In genomic region chr2:142722569-142722968, GRCh38 we compare ENCODE assay signal across 30 cellular contexts.
DNase-seq lines count a peak whose midpoint lies in the region; ATAC-seq, FAIRE-seq and TF ChIP-seq lines count a peak whose summit lies in the region.
"Had no signal": no experiment of that assay in that cellular context is flagged by ENCODE, and none has a peak within 500 bp of the region (broad histone marks: within the 10 kb centered on the region; RNA-seq: fewer than 3 reads in every experiment).

No MANE protein-coding gene starts in this region.

- no peak for TF ChIP-seq POLR2A in IMR-90 (IDR thresholded peaks at IDR 0.05; ENCODE audit: low read depth, low read length)

- no peak overlapping the region for H2BK20ac ChIP-seq in IMR-90 (ENCODE audit: low read depth, low read length)

- no peak overlapping the region for H3K14ac ChIP-seq in IMR-90 (replicated peaks; ENCODE audit: low read depth, low read length)

- no peak overlapping the region for H3K4me2 ChIP-seq in IMR-90 (ENCODE audit: low read depth, low read length)
- H3K4me2 ChIP-seq: BLaER1, hepatocyte had no signal

- no peak overlapping the region for H2AFZ ChIP-seq in IMR-90 (replicated peaks; ENCODE audit: low read length, poor library complexity)
- H2AFZ ChIP-seq: hepatocyte had no signal

- FAIRE-seq in endometrium (lab: Jason Lieb, UNC): peak; percentile 92

- no peak overlapping the region for H2AK5ac ChIP-seq in IMR-90 (ENCODE audit: low read depth, low read length)

- dilution Hi-C loops in IMR-90 (cut with HindIII; ENCODE audit: low sequenced_read_pairs, unreplicated experiment): no loop called here

- POLR2A ChIA-PET in IMR-90 (lab: Charles Lee; ENCODE audit: unreplicated experiment): no interaction called here

- no peak overlapping the region for H3K4me3 ChIP-seq in IMR-90 (ENCODE audit: insufficient read depth, low read depth, low read length)
- H3K4me3 ChIP-seq: BLaER1, cardiac muscle cell, coronary artery, gastroesophageal sphincter, HAP-1, hepatocyte, lower lobe of right lung, upper lobe of right lung had no signal

- intact Hi-C loops in IMR-90 (cut with micrococcal nuclease): loop anchor here (5.0 kb wide), 1 partner anchor 140 kb away; no protein-coding TSS in a partner anchor

- H3K9me1 ChIP-seq in IMR-90 (ENCODE audit: insufficient read depth, low read length): peaks cover 3% of the 10 kb centered on the region; the same call in 1 of the 2 replicates

- no peak overlapping the region for H4K91ac ChIP-seq in IMR-90 (ENCODE audit: insufficient read depth, low read depth, low read length)

- ATAC-seq in IMR-90 (ENCODE audit: low read depth) (peak; percentile 93), HG02763 (IDR thresholded peaks at IDR 0.05; ENCODE audit: unreplicated experiment) (no peak), GM21515 (IDR thresholded peaks at IDR 0.05; ENCODE audit: unreplicated experiment) (no peak)
- ATAC-seq: gastroesophageal sphincter, lower lobe of right lung, upper lobe of right lung had no signal

- peaks cover 5% of the 10 kb centered on the region for H3K4me1 ChIP-seq in IMR-90 (ENCODE audit: control insufficient read depth, insufficient read depth, low read length)
- H3K4me1 ChIP-seq: BLaER1, gastroesophageal sphincter, HAP-1, lower lobe of right lung, upper lobe of right lung had no signal

- no peak overlapping the region for H2AK9ac ChIP-seq in IMR-90 (replicated peaks; ENCODE audit: low read depth, low read length, poor library complexity)

- no peaks in the 10 kb centered on the region for H4K20me1 ChIP-seq in IMR-90 (ENCODE audit: insufficient read depth, low read length)
- H4K20me1 ChIP-seq: BLaER1 had no signal

- no peaks in the 10 kb centered on the region for H3K79me1 ChIP-seq in IMR-90 (ENCODE audit: low read depth in 1 of 2, low read length in 2 of 2)

- H3K56ac ChIP-seq in IMR-90 (ENCODE audit: extremely low read depth, insufficient read depth, low read length): no peak overlapping the region

- H2BK5ac ChIP-seq in IMR-90 (ENCODE audit: low read depth, low read length, poor library complexity, severe bottlenecking): peak overlapping the region; percentile 82

- no peak overlapping the region for H4K8ac ChIP-seq in IMR-90 (ENCODE audit: low read depth in 2 of 2, low read length in 2 of 2)

- no peak for TF ChIP-seq RAD21 in IMR-90 (IDR thresholded peaks at IDR 0.05; ENCODE audit: low read length)

- H3K27me3 ChIP-seq in IMR-90 (ENCODE audit: control insufficient read depth, insufficient read depth, low read length): no peaks in the 10 kb centered on the region
- H3K27me3 ChIP-seq: BLaER1, cardiac muscle cell, gastroesophageal sphincter, hepatocyte, upper lobe of right lung had no signal

- H4K5ac ChIP-seq in IMR-90 (ENCODE audit: low read depth, low read length): no peak overlapping the region

- no peak overlapping the region for H2BK15ac ChIP-seq in IMR-90 (ENCODE audit: low read depth, low read length)

- H2BK120ac ChIP-seq in IMR-90 (ENCODE audit: low read depth, low read length): no peak overlapping the region

- H3K4ac ChIP-seq in IMR-90 (ENCODE audit: low read depth, low read length): no peak overlapping the region

- BruUV-seq in IMR-90 (replicated peaks; lab: Mats Ljungman, UMichigan): no TSS peak

- H3K23ac ChIP-seq in IMR-90 (ENCODE audit: low read depth, low read length): no peak overlapping the region

- DNase-seq in AG08395 (ENCODE audit: low spot score) (peak; percentile 10), IMR-90 (peak; percentile 86), iris pigment epithelial cell (ENCODE audit: low read depth) (peak; percentile 88), NCI-H524 treated with DMSO at 0.1 percent for 48 hours (lab: John Stamatoyannopoulos, UW) (no peak), NCI-H1694 (lab: John Stamatoyannopoulos, UW) (no peak)
- DNase-seq: activated CD4-positive, alpha-beta memory T cell treated with anti-CD3 and anti-CD28 coated beads, Interleukin-2, amount 10 ng/mL, durations not matched to agents 7 days and 5 days; activated CD4-positive, alpha-beta T cell treated with anti-CD3 and anti-CD28 coated beads for 1 hour; activated CD8-positive, alpha-beta memory T cell treated with anti-CD3 and anti-CD28 coated beads, Interleukin-2, amount 50 U/mL, for 4 hours; activated naive CD4-positive, alpha-beta T cell treated with anti-CD3 and anti-CD28 coated beads, Interleukin-2, amount 50 U/mL, for 16 hours; amygdala; DMS153; effector CD8-positive, alpha-beta T cell; lower lobe of right lung; NCI-H1092; NCI-H187; NCI-H446 treated with DMSO at 0.1 percent for 48 hours; retina; SIG-M5; stimulated activated naive B cell treated with anti-CD40 and anti-IgM and Interleukin-4, amounts not matched to agents 10 μg/mL and 1 μg/mL and 100 μg/mL, for 72 hours; upper lobe of right lung had no signal

- no peak overlapping the region for H3K9ac ChIP-seq in IMR-90 (ENCODE audit: low read depth, low read length)
- H3K9ac ChIP-seq: BLaER1 had no signal

- in situ Hi-C loops in IMR-90 (cut with MboI; ENCODE audit: low sequenced_read_pairs): no loop called here

- no peaks in the 10 kb centered on the region for H3K36me3 ChIP-seq in IMR-90 (ENCODE audit: control insufficient read depth, insufficient read depth, low read length)
- H3K36me3 ChIP-seq: BLaER1, cardiac muscle cell, gastroesophageal sphincter, HAP-1, lower lobe of right lung, upper lobe of right lung had no signal

- H3K9me3 ChIP-seq in IMR-90 (ENCODE audit: control insufficient read depth, insufficient read depth, low read length): no peaks in the 10 kb centered on the region
- H3K9me3 ChIP-seq: BLaER1, HAP-1, lower lobe of right lung, upper lobe of right lung had no signal

- H3K27ac ChIP-seq in IMR-90 (ENCODE audit: insufficient read depth, low read length): no peak overlapping the region
- H3K27ac ChIP-seq: BLaER1, cardiac muscle cell, coronary artery, epithelial cell of prostate, gastroesophageal sphincter, hepatocyte, lower lobe of right lung, upper lobe of right lung had no signal

- no peak overlapping the region for H3K18ac ChIP-seq in IMR-90 (ENCODE audit: low read depth, low read length)

- TF ChIP-seq CTCF in IMR-90 (conservative IDR thresholded peaks at IDR 0.05; ENCODE audit: low read depth, low read length): no peak

- CTCF ChIA-PET in IMR-90 (lab: Yijun Ruan, JAX): interaction anchor here (0.7 kb wide), 1 partner anchor 801 kb away, joined by 4 read pairs; no protein-coding TSS in a partner anchor

TF ChIP-seq in IMR-90, 13 proteins besides CTCF, POLR2A, EP300 and RAD21:
- TF ChIP-seq USF2 (IDR thresholded peaks at IDR 0.05; ENCODE audit: low read depth, low read length) (no peak), MXI1 (IDR thresholded peaks at IDR 0.05; ENCODE audit: borderline replicate concordance, low read depth, low read length) (no peak), MAFK (IDR thresholded peaks at IDR 0.05; ENCODE audit: low read depth, low read length) (no peak), CHD1 (IDR thresholded peaks at IDR 0.05; ENCODE audit: low read depth, low read length) (no peak), CEBPB (IDR thresholded peaks at IDR 0.05; ENCODE audit: low read depth, low read length) (peak; percentile 21; the same call in 1 of the 2 replicates), NFE2L2 (IDR thresholded peaks at IDR 0.05; ENCODE audit: low read depth, low read length) (no peak), MAZ (IDR thresholded peaks at IDR 0.05; ENCODE audit: borderline replicate concordance, low read depth, low read length) (no peak), FOS (IDR thresholded peaks at IDR 0.05; ENCODE audit: low read depth, low read length) (peak; percentile 30; the same call in 1 of the 2 replicates), RFX5 (IDR thresholded peaks at IDR 0.05; ENCODE audit: low read depth, low read length) (no peak), BHLHE40 (IDR thresholded peaks at IDR 0.05; ENCODE audit: low read depth, low read length) (no peak)
TF ChIP-seq in IMR-90: peak in this region for 2.

Comparison
In these comparisons a context has a peak if more than half of its experiments do, and no peak if none do; other contexts are left out.
1. DNase-seq: peak in AG08395 (single experiment), IMR-90 (single experiment) and iris pigment epithelial cell (single experiment); none in NCI-H524 treated with DMSO at 0.1 percent for 48 hours (single experiment) and NCI-H1694 (single experiment).